18 cellular contexts compared by ENCODE assay signal in the genomic region with DNA sequence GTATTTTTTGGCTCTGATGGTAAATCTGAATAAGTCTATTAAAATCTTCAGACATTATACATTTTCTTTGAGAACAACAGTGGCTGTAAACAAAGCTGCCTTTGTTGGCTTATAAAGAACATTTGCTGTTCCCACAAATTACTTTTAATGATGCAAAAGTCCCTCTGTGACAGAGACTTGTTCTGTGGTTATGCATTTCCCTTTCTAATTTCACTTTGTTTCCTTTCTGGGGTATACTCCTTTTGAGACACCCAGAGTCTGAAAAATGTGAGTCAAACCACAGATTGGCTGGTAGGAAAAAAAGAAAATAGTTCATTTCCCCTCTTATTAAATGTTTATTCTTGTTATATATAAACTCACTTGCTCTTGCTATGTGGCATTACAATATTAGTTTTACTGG.
"Had no signal": no experiment of that assay in that cellular context is flagged by ENCODE, and none has a peak within 500 bp of the region (broad histone marks: within the 10 kb centered on the region; RNA-seq: fewer than 3 reads in every experiment).

No MANE protein-coding gene starts in this region.

- H3K27ac ChIP-seq: coronary artery, dorsolateral prefrontal cortex, esophagus squamous epithelium, left ventricle myocardium inferior, lower lobe of right lung, parathyroid adenoma, prostate gland had no signal

- H3K36me3 Mint-ChIP-seq: memory B cell, mesothelial cell of epicardium had no signal

- DNase-seq: dorsolateral prefrontal cortex; effector CD8-positive, alpha-beta T cell; esophagus squamous epithelium; foreskin fibroblast; kidney; left cardiac atrium; left ventricle myocardium inferior; lower lobe of right lung; nephron progenitor cell; retina; stimulated activated naive CD4-positive, alpha-beta T cell treated with Interleukin-2 at 50 U/mL for 16 hours; trophoblast cell had no signal

- H3K4me3 ChIP-seq: coronary artery, dorsolateral prefrontal cortex, esophagus squamous epithelium, left ventricle myocardium inferior, lower lobe of right lung, prostate gland had no signal

- H3K36me3 ChIP-seq: esophagus squamous epithelium, left ventricle myocardium inferior, lower lobe of right lung, prostate gland had no signal

- H3K27me3 ChIP-seq: dorsolateral prefrontal cortex, esophagus squamous epithelium had no signal

- H3K27ac Mint-ChIP-seq: memory B cell, mesothelial cell of epicardium, nephron progenitor cell had no signal

- H3K79me2 ChIP-seq: parathyroid adenoma had no signal

- H3K9me3 ChIP-seq: esophagus squamous epithelium, lower lobe of right lung, prostate gland had no signal

- ATAC-seq: left cardiac atrium, lower lobe of right lung, sciatic nerve had no signal

- H3K4me1 Mint-ChIP-seq: memory B cell, mesothelial cell of epicardium, nephron progenitor cell had no signal

- H3K9ac ChIP-seq: parathyroid adenoma had no signal

- H3K4me1 ChIP-seq: esophagus squamous epithelium, left ventricle myocardium inferior, lower lobe of right lung, parathyroid adenoma, prostate gland had no signal

- H2AFZ ChIP-seq: parathyroid adenoma had no signal

- H3K4me3 Mint-ChIP-seq: memory B cell, mesothelial cell of epicardium, nephron progenitor cell had no signal
